In genomic region chr3:177816667-177817208, GRCh38 we compare ENCODE assay signal across 10 cellular contexts.
DNase-seq lines count a peak whose midpoint lies in the region; ATAC-seq and TF ChIP-seq lines count a peak whose summit lies in the region.
"Had no signal": no experiment of that assay in that cellular context is flagged by ENCODE, and none has a peak within 500 bp of the region (broad histone marks: within the 10 kb centered on the region; RNA-seq: fewer than 3 reads in every experiment).

No MANE protein-coding gene starts in this region.

- POLR2A ChIA-PET in A673 (lab: Charles Lee; ENCODE audit: low non-redundant PET): no interaction called here

- H3K9me3 ChIP-seq in A673 (ENCODE audit: low read depth, low read length, poor library complexity, severe bottlenecking) (no peaks in the 10 kb centered on the region), lower lobe of right lung (no peaks in the 10 kb centered on the region)

- DNase-seq in A673 (ENCODE audit: low spot score) (peak; percentile 26), M059J (ENCODE audit: low read depth) (peak; percentile 99), coronary artery (ENCODE audit: low spot score) (no peak), lower lobe of right lung (no peak), HuH-7.5 (ENCODE audit: low spot score) (no peak), HUDEP-2 (lab: John Stamatoyannopoulos, UW; ENCODE audit: unreplicated experiment in 76 of 76) (no peak)
- DNase-seq: CD4-positive, CD25-positive, alpha-beta regulatory T cell; stimulated activated CD4-positive, alpha-beta T cell treated with anti-CD3 and anti-CD28 coated beads, Interleukin-1b, Interleukin-23, amount 100 ng/mL, for 48 hours had no signal

- H3K27me3 ChIP-seq in A673 (replicated peaks; ENCODE audit: insufficient read depth, low read depth, low read length, poor library complexity) (no peaks in the 10 kb centered on the region), lower lobe of right lung (ENCODE audit: low read depth) (no peaks in the 10 kb centered on the region)

- no TSS peak for BruUV-seq in A673 (replicated peaks; lab: Mats Ljungman, UMichigan)

- no peak overlapping the region for H3K27ac ChIP-seq in A673 (ENCODE audit: low read depth, low read length, poor library complexity, severe bottlenecking)
- peak overlapping the region; percentile 73 to 84 for H3K27ac ChIP-seq in coronary artery
- peak overlapping the region; percentile 64 for H3K27ac ChIP-seq in lower lobe of right lung

- intact Hi-C loops in A673 (cut with micrococcal nuclease; ENCODE audit: unreplicated experiment) (no loop called here), lower lobe of right lung (cut with DNase I) (no loop called here)

- CTCF ChIA-PET in A673 (lab: Charles Lee): no interaction called here

- no peak overlapping the region for H3K4me3 ChIP-seq in A673 (ENCODE audit: low read depth, low read length, poor library complexity, severe bottlenecking)
- H3K4me3 ChIP-seq in coronary artery: no peak overlapping the region
- H3K4me3 ChIP-seq in lower lobe of right lung: no peak overlapping the region

- ATAC-seq in lower lobe of right lung: peak; percentile 89 to 95
- no peak for ATAC-seq in HG03135 (IDR thresholded peaks at IDR 0.05; ENCODE audit: unreplicated experiment)
- no peak for ATAC-seq in GM18498 (IDR thresholded peaks at IDR 0.05; ENCODE audit: unreplicated experiment)

- H3K4me1 ChIP-seq in A673 (ENCODE audit: insufficient read depth, low read length, poor library complexity, severe bottlenecking): peaks cover 9% of the 10 kb centered on the region
- peaks cover 13% of the 10 kb centered on the region for H3K4me1 ChIP-seq in lower lobe of right lung

- H3K36me3 ChIP-seq in A673 (ENCODE audit: insufficient read depth, low read length, poor library complexity, severe bottlenecking): no peaks in the 10 kb centered on the region
- H3K36me3 ChIP-seq in lower lobe of right lung: no peaks in the 10 kb centered on the region

- peak; percentile 31 for TF ChIP-seq CTCF in A673 (conservative IDR thresholded peaks at IDR 0.05; ENCODE audit: low read depth, low read length)
- no peak for TF ChIP-seq CTCF in coronary artery (IDR thresholded peaks at IDR 0.05)
- TF ChIP-seq CTCF in lower lobe of right lung (IDR thresholded peaks at IDR 0.05): no peak

Comparison
In these comparisons a context has a peak if more than half of its experiments do, and no peak if none do; other contexts are left out.
1. DNase-seq: peak in A673 (single experiment) and M059J (single experiment); none in coronary artery (single experiment), lower lobe of right lung (single experiment), HuH-7.5 (single experiment) and HUDEP-2 (0 of 76).
2. ATAC-seq: peak in lower lobe of right lung (2 of 2); none in HG03135 (single experiment) and GM18498 (single experiment).